ENCODE assay signal across 7 cellular contexts in the genomic region with DNA sequence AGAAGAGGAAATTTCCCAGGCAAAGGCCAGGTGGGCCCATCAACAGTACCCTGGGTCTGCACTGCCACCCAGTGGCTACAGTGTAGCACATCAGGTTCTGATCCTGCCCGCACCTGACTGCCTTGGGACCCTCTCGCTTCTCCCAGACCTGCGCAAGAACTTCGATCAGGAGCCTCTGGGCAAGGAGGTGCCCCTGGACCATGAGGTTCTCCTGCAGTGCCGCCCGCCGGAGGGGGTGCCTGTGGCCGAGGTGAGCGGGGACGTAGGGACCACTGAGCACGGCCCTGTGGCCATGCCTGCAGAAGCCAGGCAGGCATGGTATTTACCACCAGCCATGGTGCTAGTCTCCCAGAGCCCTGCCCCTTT. TPM values are rescaled to one million over a fixed set of nuclear protein-coding genes. Genes with fewer than 3 reads are reported as not detected.
DNase-seq lines count a peak whose midpoint lies in the region; ATAC-seq and TF ChIP-seq lines count a peak whose summit lies in the region.

No MANE protein-coding gene starts in this region.

- H3K27ac Mint-ChIP-seq in osteocyte (ENCODE audit: unreplicated experiment), result no peak overlapping the region

- ATAC-seq in GM21367 (IDR thresholded peaks at IDR 0.05; ENCODE audit: unreplicated experiment) (no peak), HG02759 (IDR thresholded peaks at IDR 0.05; ENCODE audit: unreplicated experiment) (no peak)

- H3K27me3 ChIP-seq in MG63, result no peaks in the 10 kb centered on the region

- TF ChIP-seq CTCF in GM12864 (IDR thresholded peaks at IDR 0.05; ENCODE audit: low read depth, low read length, missing control alignments), result peak; percentile 80
- TF ChIP-seq CTCF in fibroblast of the aortic adventitia (IDR thresholded peaks at IDR 0.05; ENCODE audit: insufficient read depth, low read length), result peak; percentile 71
- TF ChIP-seq CTCF in osteocyte (IDR thresholded peaks at IDR 0.05), result peak; percentile 85

- no peak overlapping the region for H3K4me3 Mint-ChIP-seq in osteocyte (ENCODE audit: unreplicated experiment)

- no peaks in the 10 kb centered on the region for H3K9me3 ChIP-seq in MG63

- H3K36me3 Mint-ChIP-seq in osteocyte (ENCODE audit: unreplicated experiment), result peaks cover 4% of the 10 kb centered on the region

- H3K4me3 ChIP-seq in GM12864 (ENCODE audit: low read depth, low read length) (no peak overlapping the region), MG63 (no peak overlapping the region), fibroblast of the aortic adventitia (ENCODE audit: low read depth, low read length) (no peak overlapping the region)

- DNase-seq in GM12864 (ENCODE audit: low read depth), result no peak
- DNase-seq in MG63, result peak; percentile 15
- peak; percentile 76 for DNase-seq in activated CD8-positive, alpha-beta memory T cell treated with anti-CD3 and anti-CD28 coated beads for 24 hours
- peak; percentile 44 for DNase-seq in fibroblast of the aortic adventitia (ENCODE audit: low read depth)
- DNase-seq in osteocyte (ENCODE audit: extremely low spot score, unreplicated experiment), result no peak

- no peaks in the 10 kb centered on the region for H3K27me3 Mint-ChIP-seq in osteocyte (ENCODE audit: unreplicated experiment)

- H3K4me1 Mint-ChIP-seq in osteocyte (ENCODE audit: unreplicated experiment), result peaks cover 5% of the 10 kb centered on the region

- H3K9me3 Mint-ChIP-seq in osteocyte (ENCODE audit: unreplicated experiment), result no peaks in the 10 kb centered on the region

- no peaks in the 10 kb centered on the region for H3K36me3 ChIP-seq in MG63

RNA-seq across cellular contexts. Expression of a gene that starts 33.9 kb away (rescaled TPM):
- 0.92 TPM in 1 of 2 replicates, not detected in the other for total RNA-seq in MG63 (2014; rRNA removed; shearing (Covaris generic); ENCODE audit: low replicate concordance)
- total RNA-seq in fibroblast of the aortic adventitia (ENCODE audit: low replicate concordance) (1.2 and 2.8 TPM in 2 replicates), osteocyte (4.1 and 4.4 TPM in 2 replicates)

Comparison
In these comparisons a context has a peak if more than half of its experiments do, and no peak if none do; other contexts are left out.
1. DNase-seq: peak in MG63 (single experiment), activated CD8-positive, alpha-beta memory T cell treated with anti-CD3 and anti-CD28 coated beads for 24 hours (single experiment) and fibroblast of the aortic adventitia (single experiment); none in GM12864 (single experiment) and osteocyte (single experiment).
2. Peak in every context shown above with its lines, with median percentiles within 50 percentile points of each other: CTCF ChIP-seq.